Comparison of ENCODE assay signal across 26 cellular contexts in the genomic region with DNA sequence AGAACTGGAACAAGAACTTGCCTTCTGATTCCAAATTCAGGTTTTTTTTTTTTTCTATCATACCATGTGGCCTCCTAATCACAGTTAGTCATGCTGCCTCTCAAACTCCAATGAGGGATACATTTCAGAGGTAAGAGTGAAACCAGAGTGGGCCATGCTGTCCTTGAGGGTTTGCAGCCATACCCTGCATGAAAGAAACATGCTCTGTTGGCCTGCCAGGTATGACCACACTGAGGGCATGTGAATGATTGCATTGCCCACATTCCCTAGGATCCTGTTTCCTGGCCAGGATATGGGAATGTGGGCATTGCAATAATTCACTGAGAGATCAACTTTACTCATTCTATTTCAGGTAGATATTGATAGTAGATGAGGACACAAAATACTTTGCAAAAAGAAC. TPM values are rescaled to one million over a fixed set of nuclear protein-coding genes. Genes with fewer than 3 reads are reported as not detected.
"Had no signal": no experiment of that assay in that cellular context is flagged by ENCODE, and none has a peak within 500 bp of the region (broad histone marks: within the 10 kb centered on the region; RNA-seq: fewer than 3 reads in every experiment).

No MANE protein-coding gene starts in this region.

- H3K27ac ChIP-seq: heart right ventricle, hepatocyte, left lung, lower lobe of right lung, parathyroid adenoma, right atrium auricular region, right lobe of liver, skin epidermis, tibial nerve, uterus had no signal

- ATAC-seq: heart right ventricle; left cardiac atrium; left lung; lower lobe of right lung; naive thymus-derived CD8-positive, alpha-beta T cell; right lobe of liver; stimulated activated naive B cell treated with anti-CD40 and anti-IgM and Interleukin-4, amounts not matched to agents 10 μg/mL and 1 μg/mL and 100 μg/mL, for 72 hours had no signal

- H3K27ac Mint-ChIP-seq: naive thymus-derived CD8-positive, alpha-beta T cell; nephron; stimulated activated naive B cell treated with anti-CD40 and anti-IgM and Interleukin-4, amounts not matched to agents 10 μg/mL and 1 μg/mL and 100 μg/mL, for 72 hours; stimulated activated naive CD8-positive, alpha-beta T cell treated with anti-CD3 and anti-CD28 coated beads, Interleukin-15, Interleukin-2, amounts not matched to agents 100 ng/mL and 50 ng/mL, for 24 hours; type B pancreatic cell had no signal

- H3K4me1 Mint-ChIP-seq: naive thymus-derived CD8-positive, alpha-beta T cell; nephron; neural crest cell; stimulated activated naive B cell treated with anti-CD40 and anti-IgM and Interleukin-4, amounts not matched to agents 10 μg/mL and 1 μg/mL and 100 μg/mL, for 72 hours had no signal

- H3K27me3 ChIP-seq: heart right ventricle, hepatocyte, left lung, right atrium auricular region, right lobe of liver, tibial nerve, uterus had no signal

- H3K4me3 ChIP-seq: heart right ventricle, hepatocyte, left lung, lower lobe of right lung, right atrium auricular region, right lobe of liver, skin epidermis, tibial nerve, uterus had no signal

- H3K4me3 Mint-ChIP-seq: naive thymus-derived CD8-positive, alpha-beta T cell; nephron; neural crest cell; stimulated activated naive B cell treated with anti-CD40 and anti-IgM and Interleukin-4, amounts not matched to agents 10 μg/mL and 1 μg/mL and 100 μg/mL, for 72 hours; stimulated activated naive CD8-positive, alpha-beta T cell treated with anti-CD3 and anti-CD28 coated beads, Interleukin-15, Interleukin-2, amounts not matched to agents 100 ng/mL and 50 ng/mL, for 24 hours; type B pancreatic cell had no signal

- H3K27me3 Mint-ChIP-seq: stimulated activated naive CD8-positive, alpha-beta T cell treated with anti-CD3 and anti-CD28 coated beads, Interleukin-15, Interleukin-2, amounts not matched to agents 100 ng/mL and 50 ng/mL, for 24 hours had no signal

- DNase-seq: heart right ventricle; islet precursor cell; left cardiac atrium; left lung; lower lobe of right lung; mammary epithelial cell; mesenchymal stem cell; naive thymus-derived CD8-positive, alpha-beta T cell; nucleus accumbens; right lobe of liver; stimulated activated CD4-positive, alpha-beta T cell treated with anti-CD3 and anti-CD28 coated beads, Interleukin-12 subunit alpha, Interleukin-12 subunit beta, amount 100 ng/mL, for 4 hours; stimulated activated CD4-positive, alpha-beta T cell treated with anti-CD3 and anti-CD28 coated beads, Interleukin-15, amount 100 ng/mL, for 24 hours; stimulated activated CD4-positive, alpha-beta T cell treated with anti-CD3 and anti-CD28 coated beads, Interleukin-2, amount 100 ng/mL, for 24 hours; stimulated activated CD4-positive, alpha-beta T cell treated with anti-CD3 and anti-CD28 coated beads, Interleukin-4, amount 100 ng/mL, for 1 hour; stimulated activated naive B cell treated with anti-CD40 and anti-IgM and Interleukin-4, amounts not matched to agents 10 μg/mL and 1 μg/mL and 100 μg/mL, for 72 hours; substantia nigra; uterus had no signal

- H3K4me1 ChIP-seq: heart right ventricle, left lung, lower lobe of right lung, parathyroid adenoma, right atrium auricular region, right lobe of liver, tibial nerve, uterus had no signal

- H3K9me3 Mint-ChIP-seq: nephron; stimulated activated naive CD8-positive, alpha-beta T cell treated with anti-CD3 and anti-CD28 coated beads, Interleukin-15, Interleukin-2, amounts not matched to agents 100 ng/mL and 50 ng/mL, for 24 hours; type B pancreatic cell had no signal

- H3K36me3 ChIP-seq: heart right ventricle, left lung, lower lobe of right lung, right atrium auricular region, right lobe of liver, tibial nerve, uterus had no signal

- H3K9me3 ChIP-seq: left lung, lower lobe of right lung, right atrium auricular region, right lobe of liver, uterus had no signal

RNA-seq across cellular contexts. Expression of a gene that starts 56.4 kb away (rescaled TPM):
- total RNA-seq: mammary epithelial cell; naive thymus-derived CD8-positive, alpha-beta T cell had no signal
